9 cellular contexts compared by ENCODE assay signal in genomic region chr5:36305571-36306326, GRCh38. TPM values are rescaled to one million over a fixed set of nuclear protein-coding genes. Genes with fewer than 3 reads are reported as not detected.
DNase-seq lines count a peak whose midpoint lies in the region; ATAC-seq and TF ChIP-seq lines count a peak whose summit lies in the region.
"Had no signal": no experiment of that assay in that cellular context is flagged by ENCODE, and none has a peak within 500 bp of the region (broad histone marks: within the 10 kb centered on the region; RNA-seq: fewer than 3 reads in every experiment).

No MANE protein-coding gene starts in this region.

- H3K27me3 ChIP-seq in PC-9 (ENCODE audit: insufficient read depth, low read depth) (no peaks in the 10 kb centered on the region), left lung (no peaks in the 10 kb centered on the region), tibial nerve (no peaks in the 10 kb centered on the region)
- H3K27me3 ChIP-seq: SJSA1 had no signal

- no peaks in the 10 kb centered on the region for H3K36me3 ChIP-seq in PC-9 (ENCODE audit: low read depth)
- no peaks in the 10 kb centered on the region for H3K36me3 ChIP-seq in left lung
- no peaks in the 10 kb centered on the region for H3K36me3 ChIP-seq in tibial nerve
- H3K36me3 ChIP-seq: SJSA1 had no signal

- DNase-seq in Caki2 (ENCODE audit: low read depth), result peak; percentile 28
- peak; percentile 59 for DNase-seq in LHCN-M2 (ENCODE audit: low read depth)
- DNase-seq in PC-9, result peak; percentile 48 to 52
- peak; percentile 75 for DNase-seq in cerebellar cortex (ENCODE audit: low spot score)
- DNase-seq in left lung, result peak in 1 of 2 donors; percentile 42
- DNase-seq in tibial nerve (ENCODE audit: low spot score in 2 of 2), result peak in 1 of 2 donors; percentile 47

- peak in 1 of 2 donors; percentile 20 for TF ChIP-seq EP300 in tibial nerve (IDR thresholded peaks at IDR 0.05)

- H3K9me3 ChIP-seq in PC-9 (ENCODE audit: insufficient read depth, low read depth) (no peaks in the 10 kb centered on the region), left lung (no peaks in the 10 kb centered on the region), tibial nerve (no peaks in the 10 kb centered on the region)
- H3K9me3 ChIP-seq: SJSA1 had no signal

- H3F3A ChIP-seq in PC-9 (ENCODE audit: insufficient read depth, low read depth), result no peaks in the 10 kb centered on the region

- H3K27ac ChIP-seq in PC-9 (no peak overlapping the region), left lung (no peak overlapping the region), tibial nerve (peak overlapping the region in 1 of 4 donors; percentile 15)
- H3K27ac ChIP-seq: SJSA1 had no signal

- BruUV-seq in PC-9 (replicated peaks; lab: Mats Ljungman, UMichigan), result no TSS peak

- 29% methylated on average over 4 of the region's 4 CpGs for WGBS in tibial nerve, 2 donors

- CTCF ChIA-PET in PC-9 (lab: Charles Lee), result interaction anchor here (0.6 to 1.7 kb wide), 3 partner anchors 128 to 371 kb away, joined by 3 to 15 read pairs (median 3); no protein-coding TSS in a partner anchor

- TF ChIP-seq CTCF in PC-9 (conservative IDR thresholded peaks at IDR 0.05), result peak; percentile 83
- TF ChIP-seq CTCF in left lung (IDR thresholded peaks at IDR 0.05), result peak; percentile 30 to 66
- peak; percentile 42 to 82 (median 69) for TF ChIP-seq CTCF in tibial nerve (IDR thresholded peaks at IDR 0.05)

- H2AFZ ChIP-seq in PC-9, result no peak overlapping the region

- in situ Hi-C loops in Caki2 (cut with HindIII; ENCODE audit: low pct_unique_long_range_greater_than_20kb, low sequenced_read_pairs), result no loop called here

- H3K9me2 ChIP-seq in PC-9 (ENCODE audit: insufficient read depth), result no peaks in the 10 kb centered on the region

- POLR2A ChIA-PET in PC-9 (lab: Charles Lee; ENCODE audit: unreplicated experiment), result no interaction called here

- H3K4me1 ChIP-seq in PC-9 (replicated peaks; ENCODE audit: insufficient read depth) (0 out of 2 replicates have a peak, but pooled peaks cover 4% of the 10 kb centered on the region), left lung (peaks cover 0 to 8% of the 10 kb centered on the region in 2 donors), tibial nerve (peaks cover 0 to 45% (median 10%) of the 10 kb centered on the region in 4 donors)

- H3K79me2 ChIP-seq in PC-9 (ENCODE audit: low read depth), result no peaks in the 10 kb centered on the region

- H4K20me1 ChIP-seq in PC-9 (ENCODE audit: insufficient read depth), result no peaks in the 10 kb centered on the region

- H3K4me3 ChIP-seq in PC-9, result no peak overlapping the region
- H3K4me3 ChIP-seq in left lung, result no peak overlapping the region
- no peak overlapping the region for H3K4me3 ChIP-seq in tibial nerve
- H3K4me3 ChIP-seq: SJSA1 had no signal

- no peak overlapping the region for H3K4me2 ChIP-seq in PC-9

- intact Hi-C loops in PC-9 (cut with micrococcal nuclease; ENCODE audit: unreplicated experiment), result loop anchor here (1.0 kb wide), 3 partner anchors 40 to 226 kb away; no protein-coding TSS in a partner anchor
- intact Hi-C loops in left lung (cut with DNase I), result no loop called here

- ATAC-seq in GM19397 (IDR thresholded peaks at IDR 0.05; ENCODE audit: unreplicated experiment) (peak; percentile 77), left lung (peak; percentile 70), HG03135 (IDR thresholded peaks at IDR 0.05; ENCODE audit: unreplicated experiment) (no peak)

- no peak for TF ChIP-seq POLR2A in tibial nerve (IDR thresholded peaks at IDR 0.05)

RNA-seq across cellular contexts. Expression of gene RANBP3L, which starts 4.0 kb away (rescaled TPM):
- total RNA-seq in Caki2 (2014; rRNA removed; shearing (Covaris generic); ENCODE audit: low replicate concordance), result not detected in 2 replicates
- total RNA-seq in LHCN-M2 (2014; rRNA removed) (0.83 and 2.1 TPM in 2 replicates), PC-9 (2021) (not detected in 2 replicates), left lung (1 to 10 TPM; 4.2 to 7.1 TPM), tibial nerve (10 to 100 TPM in 1 of 4 donors, 1 to 10 TPM in 3; 2.1 to 21.6 (median 4.5) TPM)
- polyA plus RNA-seq in LHCN-M2 (2012), result 0.11 TPM
- total RNA-seq: SJSA1 had no signal
